In the genomic region with DNA sequence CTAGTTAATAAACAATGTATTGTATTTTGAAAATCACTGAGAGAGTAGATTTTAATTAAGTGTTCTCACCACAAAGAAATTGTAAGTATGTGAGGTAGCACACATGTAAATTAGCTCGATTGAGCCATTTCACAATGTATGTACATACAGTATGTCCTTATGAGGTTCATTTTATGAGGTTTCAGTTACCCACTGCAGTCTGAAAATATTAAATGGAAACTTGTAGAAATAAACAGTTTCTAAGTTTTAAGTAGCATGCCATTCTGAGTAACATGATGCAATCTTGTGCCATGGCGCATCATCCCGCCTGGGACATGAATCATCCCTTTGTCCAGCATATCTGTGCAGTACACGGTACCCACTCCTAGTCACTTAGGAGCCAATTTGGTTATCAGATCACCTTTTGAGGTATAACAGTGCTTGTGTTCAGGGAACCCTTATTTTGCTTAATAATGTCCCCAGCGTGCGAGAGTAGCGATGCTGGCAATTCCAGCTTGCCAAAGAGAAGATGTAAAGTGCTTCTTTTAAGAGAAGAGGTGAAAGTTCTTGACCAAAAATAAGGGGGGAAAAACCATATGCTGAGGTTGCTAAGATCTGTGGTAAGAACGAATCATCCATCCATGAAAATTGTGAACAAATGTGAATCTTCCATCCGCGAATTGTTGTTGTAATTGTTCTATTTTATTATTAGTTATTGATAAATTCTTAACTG, we compare ENCODE assay signal across 1 cellular context.
A peak's percentile ranks its signal among the peaks of the same experiment; 100 is the strongest.
TF ChIP-seq lines count a peak whose summit lies in the region.

No MANE protein-coding gene starts in this region.

TF ChIP-seq in K562, 482 proteins besides CTCF, POLR2A, EP300 and RAD21 (continued from another document):
- TF ChIP-seq BHLHE40 (IDR thresholded peaks at IDR 0.05; ENCODE audit: low read length) (no peak), RBFOX2 (IDR thresholded peaks at IDR 0.05; ENCODE audit: low read depth, low read length) (no peak), ZNF133 (CRISPR knock-in tag; IDR thresholded peaks at IDR 0.05) (no peak), ZNF830 (CRISPR knock-in tag; IDR thresholded peaks at IDR 0.05) (no peak), ZBTB2 (IDR thresholded peaks at IDR 0.05) (no peak), PRMT5 (CRISPR knock-in tag; IDR thresholded peaks at IDR 0.05) (no peak), KLF1 (tag; IDR thresholded peaks at IDR 0.05) (no peak), ZNF436 (CRISPR knock-in tag; IDR thresholded peaks at IDR 0.05) (no peak), ATF1 (CRISPR knock-in tag; IDR thresholded peaks at IDR 0.05) (no peak), ATF1 (tag; IDR thresholded peaks at IDR 0.05) (no peak), ZNF212 (CRISPR knock-in tag; IDR thresholded peaks at IDR 0.05) (no peak), TGIF2 (CRISPR knock-in tag; IDR thresholded peaks at IDR 0.05) (no peak), PTBP1 (IDR thresholded peaks at IDR 0.05; ENCODE audit: low read depth, low read length) (no peak), RCOR1 (IDR thresholded peaks at IDR 0.05; ENCODE audit: borderline replicate concordance in 1 of 2, low read depth in 2 of 2, low read length in 2 of 2) (peak in 1 of 2 experiments; percentile 77; a peak in 1 of 4 replicates), FOXJ2 (tag; IDR thresholded peaks at IDR 0.05) (peak; percentile 63), NFXL1 (CRISPR knock-in tag; IDR thresholded peaks at IDR 0.05) (no peak), CBX8 (IDR thresholded peaks at IDR 0.05; ENCODE audit: borderline replicate concordance, extremely low read depth, low read depth, low read length, poor library complexity, severe bottlenecking) (no peak), NR3C1 (CRISPR knock-in tag; IDR thresholded peaks at IDR 0.05) (no peak), WHSC1 (IDR thresholded peaks at IDR 0.05; ENCODE audit: low read length) (no peak), ZBTB17 (CRISPR knock-in tag; IDR thresholded peaks at IDR 0.05) (no peak), BRD4 (IDR thresholded peaks at IDR 0.05) (0 out of 2 replicates have a peak, but pooled peaks have one; percentile 83), CHD1 (IDR thresholded peaks at IDR 0.05; ENCODE audit: low read length) (no peak), MCM2 (IDR thresholded peaks at IDR 0.05; ENCODE audit: low read depth) (no peak), RAD51 (IDR thresholded peaks at IDR 0.05; ENCODE audit: borderline replicate concordance, low read depth) (0 out of 2 replicates have a peak, but pooled peaks have one; percentile 18), GATA2 (CRISPR knock-in tag; IDR thresholded peaks at IDR 0.05) (no peak), XRCC3 (IDR thresholded peaks at IDR 0.05) (no peak), CBFA2T2 (conservative IDR thresholded peaks at IDR 0.05) (no peak), SMAD1 (IDR thresholded peaks at IDR 0.05; ENCODE audit: low read depth, low read length, partially characterized antibody) (no peak), ZNF197 (CRISPR knock-in tag; IDR thresholded peaks at IDR 0.05; ENCODE audit: low read depth) (no peak), KDM4B (IDR thresholded peaks at IDR 0.05; ENCODE audit: borderline replicate concordance in 2 of 2, low read depth in 1 of 2) (no peak), RERE (CRISPR knock-in tag; IDR thresholded peaks at IDR 0.05; ENCODE audit: borderline replicate concordance) (no peak), LARP7 (IDR thresholded peaks at IDR 0.05) (no peak), FOXJ3 (CRISPR knock-in tag; IDR thresholded peaks at IDR 0.05) (no peak), NFE2 (IDR thresholded peaks at IDR 0.05; ENCODE audit: low read depth) (no peak), SIN3B (IDR thresholded peaks at IDR 0.05; ENCODE audit: low read depth) (no peak), ZKSCAN3 (CRISPR knock-in tag; IDR thresholded peaks at IDR 0.05) (no peak), ZNF12 (CRISPR knock-in tag; IDR thresholded peaks at IDR 0.05) (no peak), POLR2AphosphoS5 (IDR thresholded peaks at IDR 0.05; ENCODE audit: control insufficient read depth, insufficient read depth, low read depth, low read length) (no peak), ZNF444 (CRISPR knock-in tag; IDR thresholded peaks at IDR 0.05) (no peak), ZNF445 (CRISPR knock-in tag; IDR thresholded peaks at IDR 0.05; ENCODE audit: low read depth) (no peak), HNRNPL (IDR thresholded peaks at IDR 0.05; ENCODE audit: low read depth, low read length) (no peak), HEY1 (CRISPR knock-in tag; IDR thresholded peaks at IDR 0.05; ENCODE audit: borderline replicate concordance) (no peak), HNRNPLL (IDR thresholded peaks at IDR 0.05; ENCODE audit: low read depth, low read length, poor library complexity, severe bottlenecking) (no peak), ZNF699 (CRISPR knock-in tag; IDR thresholded peaks at IDR 0.05; ENCODE audit: insufficient replicate concordance) (no peak), CHD2 (IDR thresholded peaks at IDR 0.05; ENCODE audit: low read depth, low read length) (no peak), ARID2 (IDR thresholded peaks at IDR 0.05) (no peak), ZSCAN29 (IDR thresholded peaks at IDR 0.05) (no peak), MTA2 (IDR thresholded peaks at IDR 0.05; ENCODE audit: low read depth) (no peak)
- TF ChIP-seq, protein P1, sequence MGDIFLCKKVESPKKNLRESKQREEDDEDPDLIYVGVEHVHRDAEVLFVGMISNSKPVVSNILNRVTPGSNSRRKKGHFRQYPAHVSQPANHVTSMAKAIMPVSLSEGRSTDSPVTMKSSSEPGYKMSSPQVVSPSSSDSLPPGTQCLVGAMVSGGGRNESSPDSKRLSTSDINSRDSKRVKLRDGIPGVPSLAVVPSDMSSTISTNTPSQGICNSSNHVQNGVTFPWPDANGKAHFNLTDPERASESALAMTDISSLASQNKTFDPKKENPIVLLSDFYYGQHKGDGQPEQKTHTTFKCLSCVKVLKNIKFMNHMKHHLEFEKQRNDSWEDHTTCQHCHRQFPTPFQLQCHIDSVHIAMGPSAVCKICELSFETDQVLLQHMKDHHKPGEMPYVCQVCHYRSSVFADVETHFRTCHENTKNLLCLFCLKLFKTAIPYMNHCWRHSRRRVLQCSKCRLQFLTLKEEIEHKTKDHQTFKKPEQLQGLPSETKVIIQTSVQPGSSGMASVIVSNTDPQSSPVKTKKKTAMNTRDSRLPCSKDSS (IDR thresholded peaks at IDR 0.05; ENCODE audit: low read depth, partially characterized antibody): no peak
